Comparison of ENCODE assay signal across 2 cellular contexts in the genomic region with DNA sequence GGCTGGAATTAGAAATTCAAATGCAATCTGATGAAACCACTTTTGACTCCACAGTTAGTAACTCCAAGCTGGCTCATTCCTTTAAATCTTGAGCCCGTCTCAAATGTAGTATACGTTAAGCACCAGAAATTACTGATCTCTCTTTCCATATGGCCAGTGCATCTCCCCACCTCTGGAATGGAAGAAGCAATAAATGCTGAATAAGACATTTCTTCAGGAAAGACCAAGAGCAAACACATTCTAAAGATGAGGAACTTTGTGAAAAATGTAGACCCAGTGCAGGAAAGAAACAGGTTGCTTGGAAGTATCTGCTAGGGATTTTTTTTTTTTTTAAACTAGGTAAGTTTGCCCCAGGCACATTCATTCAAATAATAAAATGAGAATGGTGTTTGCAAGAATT.
A peak's percentile ranks its signal among the peaks of the same experiment; 100 is the strongest.
TF ChIP-seq lines count a peak whose summit lies in the region.

No MANE protein-coding gene starts in this region.

TF ChIP-seq in HepG2, 621 proteins besides CTCF, POLR2A, EP300 and RAD21:
- TF ChIP-seq ZNF33B (CRISPR knock-in tag; IDR thresholded peaks at IDR 0.05) (no peak), MAFK (conservative IDR thresholded peaks at IDR 0.05 in 1 of 2, IDR thresholded peaks at IDR 0.05 in 1 of 2; ENCODE audit: low read length in 2 of 2) (peak; percentile 83 to 90), MAFF (IDR thresholded peaks at IDR 0.05; ENCODE audit: low read depth, low read length) (peak; percentile 82)

TF ChIP-seq in H1, 55 proteins besides CTCF, POLR2A, EP300 and RAD21:
- TF ChIP-seq TBP (IDR thresholded peaks at IDR 0.05; ENCODE audit: low read depth, low read length) (no peak), KDM4A (IDR thresholded peaks at IDR 0.05; ENCODE audit: low read depth, low read length, severe bottlenecking) (no peak), MAFK (IDR thresholded peaks at IDR 0.05; ENCODE audit: low read depth, low read length) (peak; percentile 46; the same call in 1 of the 2 replicates)
TF ChIP-seq in H1: peak in this region for 1.
